8 cellular contexts compared by ENCODE assay signal in genomic region chr6:32969685-32970412, GRCh38. TPM values are rescaled to one million over a fixed set of nuclear protein-coding genes. Genes with fewer than 3 reads are reported as not detected.
DNase-seq lines count a peak whose midpoint lies in the region; TF ChIP-seq lines count a peak whose summit lies in the region.

No MANE protein-coding gene starts in this region.

- H3K27ac ChIP-seq in thyroid gland = peak overlapping the region; percentile 100

- H3K27me3 Mint-ChIP-seq in Caco-2 (ENCODE audit: insufficient read depth, unreplicated experiment) = no peaks in the 10 kb centered on the region

- TSS peak; percentile 31 for BruUV-seq in Caco-2 (replicated peaks; lab: Mats Ljungman, UMichigan)

- peaks cover 21% of the 10 kb centered on the region for H3K4me1 Mint-ChIP-seq in Caco-2 (ENCODE audit: low read depth, unreplicated experiment)

- peak in 1 of 2 donors; percentile 59 for TF ChIP-seq POLR2A in thyroid gland (IDR thresholded peaks at IDR 0.05)

- H3K4me3 ChIP-seq in Caco-2 (ENCODE audit: low read depth, low read length) (peak overlapping the region; percentile 89), thyroid gland (replicated peaks in 1 of 3) (peak overlapping the region; percentile 62 to 98 (median 88))
- H3K4me3 ChIP-seq in Jurkat, Clone E6-1 (ENCODE audit: low read length) = peak overlapping the region; percentile 95

- H3K36me3 ChIP-seq in Caco-2 (ENCODE audit: control insufficient read depth, insufficient read depth, low read length) (peaks cover 10% of the 10 kb centered on the region), thyroid gland (peaks cover 14 to 26% of the 10 kb centered on the region in 2 donors)

- no peaks in the 10 kb centered on the region for H3K27me3 ChIP-seq in Caco-2 (replicated peaks; ENCODE audit: control insufficient read depth, insufficient read depth, low read length)
- no peaks in the 10 kb centered on the region for H3K27me3 ChIP-seq in thyroid gland

- no peaks in the 10 kb centered on the region for H3K9me3 Mint-ChIP-seq in Caco-2 (ENCODE audit: unreplicated experiment)

- intact Hi-C loops in Caco-2 (cut with micrococcal nuclease; ENCODE audit: unreplicated experiment) (loop anchor here (2.0 to 10.0 kb wide), 3 partner anchors 78 to 775 kb away; partner anchors contain the start of genes GPSM3, PBX2, RXRB and SLC39A7), thyroid gland (cut with DNase I) (no loop called here)

- H3K4me3 Mint-ChIP-seq in Caco-2 (ENCODE audit: unreplicated experiment) = peak overlapping the region; percentile 85

- 0 to 1% methylated on average over 12 to 17 of the region's 19 CpGs for WGBS in thyroid gland, 2 donors

- peaks cover 80% of the 10 kb centered on the region for H3K36me3 Mint-ChIP-seq in Caco-2 (ENCODE audit: insufficient read depth, unreplicated experiment)

- peak; percentile 83 to 87 for DNase-seq in Caco-2
- peak; percentile 75 for DNase-seq in Jurkat, Clone E6-1 (ENCODE audit: low read depth, low spot score)
- peak; percentile 84 for DNase-seq in RPMI8226
- DNase-seq in activated gamma-delta T cell treated with anti-CD3 and anti-CD28 coated beads, Interleukin-2, amount 50 U/mL, for 16 hours (ENCODE audit: low read depth) = peak; percentile 61
- peak; percentile 95 for DNase-seq in foreskin melanocyte
- peak; percentile 79 for DNase-seq in occipital lobe (lab: John Stamatoyannopoulos, UW)
- DNase-seq in thyroid gland = peak; percentile 76 to 80
- DNase-seq in mesenteric fat pad (ENCODE audit: low spot score) = no peak

- H3K4me1 ChIP-seq in Caco-2 = peaks cover 8% of the 10 kb centered on the region
- peaks cover 17 to 23% of the 10 kb centered on the region in 2 donors for H3K4me1 ChIP-seq in thyroid gland

- CTCF ChIA-PET in Caco-2 (lab: Charles Lee) = interaction anchor here (0.7 to 2.9 kb wide), 4 partner anchors 15 to 36 kb away, joined by 3 to 46 read pairs (median 12); no protein-coding TSS in a partner anchor

- TF ChIP-seq CTCF in Caco-2 (IDR thresholded peaks at IDR 0.05; ENCODE audit: insufficient read depth in 1 of 2, low read depth in 1 of 2, low read length in 1 of 2, severe bottlenecking in 1 of 2, unreplicated experiment in 1 of 2) = peak; percentile 12 to 41
- TF ChIP-seq CTCF in thyroid gland (IDR thresholded peaks at IDR 0.05) = peak in 4 of 6 experiments; percentile 19 to 38 (median 30)

- POLR2A ChIA-PET in Caco-2 (lab: Charles Lee) = interaction anchor here (0.6 to 3.4 kb wide), 9 partner anchors 12 to 877 kb away, joined by 3 to 61 read pairs (median 4); partner anchors contain the start of genes ATF6B and HLA-DMA

- peak overlapping the region; percentile 100 for H3K27ac Mint-ChIP-seq in Caco-2 (ENCODE audit: unreplicated experiment)

- H3K9me3 ChIP-seq in Caco-2 (no peaks in the 10 kb centered on the region), thyroid gland (no peaks in the 10 kb centered on the region)

RNA-seq across cellular contexts. Expression of gene BRD2, which starts 1.5 kb away (rescaled TPM):
- total RNA-seq in Caco-2 (2022) (199 and 200 TPM in 2 replicates), occipital lobe (66.6 TPM), thyroid gland (100 to 1,000 TPM; 206 to 282 (median 238) TPM), mesenteric fat pad (132 TPM)
- polyA plus RNA-seq in Jurkat, Clone E6-1 (2012; ENCODE audit: insufficient read depth, insufficient read length) = 232 TPM

RNA-seq across cellular contexts. Expression of gene HLA-DMA, which starts 17.0 kb away (rescaled TPM):
- 1.6 and 2.1 TPM in 2 replicates for total RNA-seq in Caco-2 (2022)
- polyA plus RNA-seq in Jurkat, Clone E6-1 (2012; ENCODE audit: insufficient read depth, insufficient read length) = 7.5 TPM
- 0.94 TPM for total RNA-seq in occipital lobe
- 10 to 100 TPM; 10.7 to 41.5 (median 27.3) TPM for total RNA-seq in thyroid gland
- total RNA-seq in mesenteric fat pad = 42.9 TPM

RNA-seq across cellular contexts. Expression of gene HLA-DMB, which starts 29.0 kb away (rescaled TPM):
- not detected in 2 replicates for total RNA-seq in Caco-2 (2022)
- not detected for polyA plus RNA-seq in Jurkat, Clone E6-1 (2012; ENCODE audit: insufficient read depth, insufficient read length)
- 2.0 TPM for total RNA-seq in occipital lobe
- total RNA-seq in thyroid gland = 10 to 100 TPM; 34.7 to 82.9 (median 51.3) TPM
- total RNA-seq in mesenteric fat pad = 12.3 TPM

RNA-seq across cellular contexts. Expression of gene HLA-DOA, which starts 39.5 kb away (rescaled TPM):
- total RNA-seq in Caco-2 (2022) (not detected in 2 replicates), occipital lobe (0.16 TPM), thyroid gland (10 to 100 TPM in 3 of 4 donors, 1 to 10 TPM in 1; 2.0 to 85.9 (median 20.3) TPM), mesenteric fat pad (5.0 TPM)
- polyA plus RNA-seq in Jurkat, Clone E6-1 (2012; ENCODE audit: insufficient read depth, insufficient read length) = 3.3 TPM
